ENCODE assay signal across 37 cellular contexts in the genomic region with DNA sequence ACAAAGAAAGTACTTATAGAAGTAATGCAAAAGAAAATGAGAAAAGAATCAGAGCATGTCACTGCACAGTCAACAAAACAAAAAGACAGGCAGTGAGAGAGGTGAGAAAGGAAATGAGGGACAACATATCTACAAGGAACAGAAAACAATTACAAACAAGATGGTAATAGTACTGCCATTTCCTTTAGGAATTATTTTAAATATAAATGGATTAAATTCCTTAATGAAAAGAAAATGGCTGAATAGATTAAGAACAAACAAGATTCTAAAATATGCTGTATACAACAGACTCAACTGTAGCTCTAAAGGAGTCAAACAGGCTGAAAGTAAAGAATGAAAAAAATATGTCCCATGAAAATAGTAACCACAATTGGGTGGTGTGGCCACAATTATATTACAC.
"Had no signal": no experiment of that assay in that cellular context is flagged by ENCODE, and none has a peak within 500 bp of the region (broad histone marks: within the 10 kb centered on the region; RNA-seq: fewer than 3 reads in every experiment).

No MANE protein-coding gene starts in this region.

- H3K27me3 ChIP-seq: ascending aorta, cardiac muscle cell had no signal

- H3K4me3 Mint-ChIP-seq: activated B cell treated with CpG ODN at 0.5 μM for 24 hours; activated CD4-positive, alpha-beta memory T cell treated with anti-CD3 and anti-CD28 coated beads for 36 hours; activated CD4-positive, alpha-beta T cell treated with anti-CD3 and anti-CD28 coated beads, Interleukin-2, amount 10 ng/mL, durations not matched to agents 24 days and 14 days; activated CD8-positive, alpha-beta T cell treated with anti-CD3 and anti-CD28 coated beads for 36 hours; activated naive CD4-positive, alpha-beta T cell treated with anti-CD3 and anti-CD28 coated beads for 36 hours; activated naive CD8-positive, alpha-beta T cell treated with anti-CD3 and anti-CD28 coated beads for 36 hours; activated T-cell treated with anti-CD3 and anti-CD28 coated beads, Interleukin-2, amount 50 U/mL, for 4 hours; activated T-cell treated with anti-CD3 and anti-CD28 coated beads, Interleukin-2, amount 50 U/mL, for 72 hours; activated T-helper 1 cell treated with anti-CD3 and anti-CD28 coated beads, Interleukin-12 subunit alpha, Interleukin-12 subunit beta, Interleukin-2, Interleukin-4 antibody, amounts not matched to agents 30 ng/mL and 10 ng/mL and 1 ng/mL, durations not matched to agents 14 hours and 24 hours and 36 hours; activated T-helper 17 cell treated with anti-CD3 and anti-CD28 coated beads, Interleukin-2, amount 50 U/mL, for 72 hours; brain; central memory CD8-positive, alpha-beta T cell; T-helper 1 cell treated with Interleukin-12 subunit alpha and Interleukin-12 subunit beta and Interleukin-4 antibody, amounts not matched to agents 30 μg/mL and 1 μg/mL, for 36 hours; T-helper 2 cell treated with Interferon-gamma antibody and Interleukin-4, amounts not matched to agents 5 μg/mL and 100 μg/mL, for 36 hours had no signal

- H3K27ac ChIP-seq: ascending aorta, cardiac muscle cell, VCaP had no signal

- H3K27me3 Mint-ChIP-seq: activated B cell treated with CpG ODN at 0.5 μM for 24 hours; activated CD4-positive, alpha-beta memory T cell treated with anti-CD3 and anti-CD28 coated beads for 36 hours; activated CD4-positive, alpha-beta T cell treated with anti-CD3 and anti-CD28 coated beads, Interleukin-2, amount 10 ng/mL, durations not matched to agents 24 days and 14 days; activated CD8-positive, alpha-beta T cell treated with anti-CD3 and anti-CD28 coated beads for 36 hours; activated naive CD8-positive, alpha-beta T cell treated with anti-CD3 and anti-CD28 coated beads for 36 hours; activated T-helper 17 cell treated with anti-CD3 and anti-CD28 coated beads, Interleukin-2, amount 50 U/mL, for 72 hours; brain; central memory CD8-positive, alpha-beta T cell had no signal

- H3K4me1 Mint-ChIP-seq: activated CD4-positive, alpha-beta T cell treated with anti-CD3 and anti-CD28 coated beads, Interleukin-2, amount 10 ng/mL, durations not matched to agents 24 days and 14 days; activated naive CD8-positive, alpha-beta T cell treated with anti-CD3 and anti-CD28 coated beads for 36 hours; activated T-helper 17 cell treated with anti-CD3 and anti-CD28 coated beads, Interleukin-2, amount 50 U/mL, for 72 hours; brain had no signal

- H3K4me3 ChIP-seq: ascending aorta, cardiac muscle cell had no signal

- ATAC-seq: activated CD8-positive, alpha-beta T cell treated with anti-CD3 and anti-CD28 coated beads for 36 hours; activated naive CD4-positive, alpha-beta T cell treated with anti-CD3 and anti-CD28 coated beads, Interleukin-2, amount 50 U/mL, for 72 hours; activated T-cell treated with anti-CD3 and anti-CD28 coated beads, Interleukin-2, amount 50 U/mL, for 4 hours; activated T-cell treated with anti-CD3 and anti-CD28 coated beads, Interleukin-2, amount 50 U/mL, for 72 hours; activated T-helper 17 cell treated with anti-CD3 and anti-CD28 coated beads, Interleukin-2, amount 50 U/mL, for 72 hours had no signal

- H3K27ac Mint-ChIP-seq: activated B cell treated with CpG ODN at 0.5 μM for 24 hours; activated CD4-positive, alpha-beta memory T cell treated with anti-CD3 and anti-CD28 coated beads for 36 hours; activated CD4-positive, alpha-beta T cell treated with anti-CD3 and anti-CD28 coated beads, Interleukin-2, amount 10 ng/mL, durations not matched to agents 24 days and 14 days; activated CD8-positive, alpha-beta T cell treated with anti-CD3 and anti-CD28 coated beads for 36 hours; activated naive CD4-positive, alpha-beta T cell treated with anti-CD3 and anti-CD28 coated beads for 36 hours; activated naive CD4-positive, alpha-beta T cell treated with anti-CD3 and anti-CD28 coated beads, Interleukin-2, amount 50 U/mL, for 72 hours; activated naive CD8-positive, alpha-beta T cell treated with anti-CD3 and anti-CD28 coated beads for 36 hours; activated T-cell treated with anti-CD3 and anti-CD28 coated beads, Interleukin-2, amount 50 U/mL, for 72 hours; activated T-helper 1 cell treated with anti-CD3 and anti-CD28 coated beads, Interleukin-12 subunit alpha, Interleukin-12 subunit beta, Interleukin-2, Interleukin-4 antibody, amounts not matched to agents 30 ng/mL and 10 ng/mL and 1 ng/mL, durations not matched to agents 14 hours and 24 hours and 36 hours; activated T-helper 17 cell treated with anti-CD3 and anti-CD28 coated beads, Interleukin-2, amount 50 U/mL, for 72 hours; brain; T-helper 1 cell treated with Interleukin-12 subunit alpha and Interleukin-12 subunit beta and Interleukin-4 antibody, amounts not matched to agents 30 μg/mL and 1 μg/mL, for 36 hours; T-helper 2 cell treated with Interferon-gamma antibody and Interleukin-4, amounts not matched to agents 5 μg/mL and 100 μg/mL, for 36 hours had no signal

- FAIRE-seq: bronchial epithelial cell had no signal

- DNase-seq: activated B cell treated with CpG ODN at 0.5 μM for 24 hours; activated CD4-positive, alpha-beta memory T cell treated with anti-CD3 and anti-CD28 coated beads for 36 hours; activated CD4-positive, alpha-beta T cell treated with anti-CD3 and anti-CD28 coated beads for 4 hours; activated CD4-positive, alpha-beta T cell treated with anti-CD3 and anti-CD28 coated beads, Interleukin-2, amount 10 ng/mL, durations not matched to agents 24 days and 14 days; activated CD4-positive, alpha-beta T cell treated with anti-CD3 and anti-CD28 coated beads, Interleukin-2, amount 50 U/mL, for 1 hour; activated CD4-positive, alpha-beta T cell treated with anti-CD3 and anti-CD28 coated beads, Interleukin-2, amount 50 U/mL, for 4 hours; activated CD4-positive, CD25-positive, alpha-beta regulatory T cell treated with anti-CD3 and anti-CD28 coated beads, Interleukin-2, amount 50 U/mL, for 72 hours; activated CD8-positive, alpha-beta memory T cell treated with anti-CD3 and anti-CD28 coated beads, Interleukin-2, amount 50 U/mL, for 4 hours; activated CD8-positive, alpha-beta T cell treated with anti-CD3 and anti-CD28 coated beads for 36 hours; activated effector memory CD4-positive, alpha-beta T cell treated with anti-CD3 and anti-CD28 coated beads, Interleukin-2, amount 50 U/mL, for 16 hours; activated gamma-delta T cell treated with Interleukin-2 at 50 U/mL for 16 hours; activated naive CD4-positive, alpha-beta T cell; activated naive CD4-positive, alpha-beta T cell treated with anti-CD3 and anti-CD28 coated beads for 36 hours; activated naive CD4-positive, alpha-beta T cell treated with anti-CD3 and anti-CD28 coated beads, Interleukin-2, amount 50 U/mL, for 16 hours; activated naive CD8-positive, alpha-beta T cell treated with anti-CD3 and anti-CD28 coated beads for 36 hours; activated T-cell treated with anti-CD3 and anti-CD28 coated beads for 4 hours; activated T-cell treated with anti-CD3 and anti-CD28 coated beads, Interleukin-2, amount 50 U/mL, for 1 hour; activated T-cell treated with anti-CD3 and anti-CD28 coated beads, Interleukin-2, amount 50 U/mL, for 4 hours; activated T-cell treated with anti-CD3 and anti-CD28 coated beads, Interleukin-2, amount 50 U/mL, for 72 hours; amygdala; anterior cingulate cortex; caudate nucleus; cerebellar nuclear complex; T-helper 1 cell; T-helper 2 cell; T-helper 9 cell had no signal

- H3K4me1 ChIP-seq: ascending aorta had no signal
